ENCODE assay signal across 17 cellular contexts in genomic region chr10:122123186-122123585, GRCh38.
"Had no signal": no experiment of that assay in that cellular context is flagged by ENCODE, and none has a peak within 500 bp of the region (broad histone marks: within the 10 kb centered on the region; RNA-seq: fewer than 3 reads in every experiment).

No MANE protein-coding gene starts in this region.

- ATAC-seq: naive thymus-derived CD4-positive, alpha-beta T cell; stimulated activated memory B cell treated with anti-CD40 and anti-IgM and Interleukin-4, amounts not matched to agents 10 μg/mL and 1 μg/mL and 100 μg/mL, for 72 hours had no signal

- H3K4me3 Mint-ChIP-seq: naive thymus-derived CD4-positive, alpha-beta T cell; stimulated activated memory B cell treated with anti-CD40 and anti-IgM and Interleukin-4, amounts not matched to agents 10 μg/mL and 1 μg/mL and 100 μg/mL, for 72 hours; stimulated activated naive CD8-positive, alpha-beta T cell treated with anti-CD3 and anti-CD28 coated beads, Interleukin-15, Interleukin-2, amounts not matched to agents 100 ng/mL and 50 ng/mL, for 24 hours had no signal

- H3K27ac Mint-ChIP-seq: naive thymus-derived CD4-positive, alpha-beta T cell; stimulated activated memory B cell treated with anti-CD40 and anti-IgM and Interleukin-4, amounts not matched to agents 10 μg/mL and 1 μg/mL and 100 μg/mL, for 72 hours; stimulated activated naive CD8-positive, alpha-beta T cell treated with anti-CD3 and anti-CD28 coated beads, Interleukin-15, Interleukin-2, amounts not matched to agents 100 ng/mL and 50 ng/mL, for 24 hours had no signal

- H3K4me3 ChIP-seq: colonic mucosa, esophagus squamous epithelium, left lung, right lobe of liver, spleen, tibial nerve had no signal

- H3K27me3 ChIP-seq: colonic mucosa, esophagus squamous epithelium, left lung, right lobe of liver, spleen, tibial nerve had no signal

- DNase-seq: colonic mucosa; dermis blood vessel endothelial cell; esophagus squamous epithelium; foreskin fibroblast; head of caudate nucleus; hippocampal formation; left lung; naive thymus-derived CD4-positive, alpha-beta T cell; right lobe of liver; spleen; stimulated activated CD4-positive, alpha-beta T cell treated with anti-CD3 and anti-CD28 coated beads, Interleukin-15, amount 100 ng/mL, for 24 hours; stimulated activated CD4-positive, alpha-beta T cell treated with anti-CD3 and anti-CD28 coated beads, Interleukin-1b, Interleukin-23, amount 100 ng/mL, for 48 hours; stimulated activated CD4-positive, alpha-beta T cell treated with anti-CD3 and anti-CD28 coated beads, Interleukin-4, amount 100 ng/mL, for 24 hours had no signal

- H3K27ac ChIP-seq: colonic mucosa, esophagus squamous epithelium, neutrophil, right lobe of liver, spleen, tibial nerve had no signal

- H3K4me1 ChIP-seq: right lobe of liver had no signal

- H3K36me3 Mint-ChIP-seq: naive thymus-derived CD4-positive, alpha-beta T cell; stimulated activated memory B cell treated with anti-CD40 and anti-IgM and Interleukin-4, amounts not matched to agents 10 μg/mL and 1 μg/mL and 100 μg/mL, for 72 hours had no signal

- H3K4me1 Mint-ChIP-seq: naive thymus-derived CD4-positive, alpha-beta T cell; stimulated activated memory B cell treated with anti-CD40 and anti-IgM and Interleukin-4, amounts not matched to agents 10 μg/mL and 1 μg/mL and 100 μg/mL, for 72 hours had no signal

- H3K36me3 ChIP-seq: colonic mucosa, left lung, neutrophil, right lobe of liver, spleen, tibial nerve had no signal

- H3K9me3 Mint-ChIP-seq: stimulated activated naive CD8-positive, alpha-beta T cell treated with anti-CD3 and anti-CD28 coated beads, Interleukin-15, Interleukin-2, amounts not matched to agents 100 ng/mL and 50 ng/mL, for 24 hours had no signal

- H3K9me3 ChIP-seq: colonic mucosa, esophagus squamous epithelium, left lung, neutrophil, right lobe of liver, spleen, tibial nerve had no signal
